Comparison of ENCODE assay signal across 15 cellular contexts in genomic region chr10:131670341-131670740, GRCh38.
DNase-seq lines count a peak whose midpoint lies in the region; ATAC-seq, FAIRE-seq and TF ChIP-seq lines count a peak whose summit lies in the region.
"Had no signal": no experiment of that assay in that cellular context is flagged by ENCODE, and none has a peak within 500 bp of the region (broad histone marks: within the 10 kb centered on the region; RNA-seq: fewer than 3 reads in every experiment).

No MANE protein-coding gene starts in this region.

- peak overlapping the region; percentile 16; the same call in 1 of the 2 replicates for H4K8ac ChIP-seq in H1 (ENCODE audit: extremely low read depth, insufficient read depth, low read length)

- H2BK12ac ChIP-seq in H1 (ENCODE audit: low read depth, low read length) = 0 out of 2 replicates have a peak overlapping the region, but pooled peaks have one; percentile 6

- H4K20me1 ChIP-seq in H1 (replicated peaks in 1 of 2; ENCODE audit: control insufficient read depth in 1 of 2, insufficient read depth in 2 of 2, low read length in 2 of 2) (no peaks in the 10 kb centered on the region), osteoblast (ENCODE audit: insufficient read depth, low read length) (no peaks in the 10 kb centered on the region)

- FAIRE-seq in H1 (lab: Jason Lieb, UNC) = no peak
- FAIRE-seq: A204.1, GM12891 had no signal

- H3K23ac ChIP-seq in H1 (ENCODE audit: insufficient read length) = no peak overlapping the region

- H3K23me2 ChIP-seq in H1 (ENCODE audit: low read depth, low read length) = peaks cover 5% of the 10 kb centered on the region; the same call in 1 of the 2 replicates

- no peak overlapping the region for H2BK5ac ChIP-seq in H1 (ENCODE audit: low read depth, low read length)

- no peak overlapping the region for H4K5ac ChIP-seq in H1 (ENCODE audit: insufficient read length, low read depth, low read length)

- H3K9me3 ChIP-seq in H1 (ENCODE audit: insufficient read depth in 2 of 2, low read depth in 1 of 2, low read length in 1 of 2) (peaks cover 0 to 6% of the 10 kb centered on the region in 2 experiments; a peak in 2 of 4 replicates), osteoblast (ENCODE audit: low read depth, low read length) (peaks cover 3% of the 10 kb centered on the region)

- H3K4me2 ChIP-seq in H1 (ENCODE audit: insufficient read depth in 1 of 2, low read depth in 2 of 2, low read length in 2 of 2) (no peak overlapping the region), osteoblast (ENCODE audit: insufficient read depth, low read length) (no peak overlapping the region)

- H2AFZ ChIP-seq in H1 (ENCODE audit: low read length) (no peak overlapping the region), osteoblast (ENCODE audit: low read length) (no peak overlapping the region)

- TF ChIP-seq POLR2A in H1 (IDR thresholded peaks at IDR 0.05; ENCODE audit: control extremely low read depth in 1 of 2, low read depth in 2 of 2, low read length in 2 of 2) = no peak

- peak; percentile 31 for DNase-seq in RPMI8226
- DNase-seq in H1 (ENCODE audit: low read depth in 1 of 2, low spot score in 2 of 2) = no peak
- DNase-seq in mesenteric fat pad (ENCODE audit: low spot score) = peak; percentile 62
- no peak for DNase-seq in osteoblast (ENCODE audit: insufficient read length, low spot score, missing footprints)
- no peak for DNase-seq in stimulated activated CD4-positive, alpha-beta T cell treated with anti-CD3 and anti-CD28 coated beads, Interleukin-12 subunit alpha, Interleukin-12 subunit beta, amount 100 ng/mL, for 4 hours
- no peak for DNase-seq in NCI-H1048 (lab: John Stamatoyannopoulos, UW)
- DNase-seq: C1 segment of cervical spinal cord; Calu3; CD4-positive, alpha-beta T cell; DMS79; GOT3 had no signal

- H3K4me1 ChIP-seq in H1 (replicated peaks in 1 of 4; ENCODE audit: control insufficient read depth in 3 of 4, insufficient read depth in 4 of 4, low read length in 3 of 4) (peaks cover 0 to 4% (median 2%) of the 10 kb centered on the region in 4 experiments; a peak in 2 of 7 replicates), osteoblast (ENCODE audit: insufficient read depth, low read length) (no peaks in the 10 kb centered on the region)

- H3K27ac ChIP-seq in H1 (ENCODE audit: low read depth, low read length) (no peak overlapping the region), osteoblast (ENCODE audit: low read depth, low read length) (no peak overlapping the region)

- no peak overlapping the region for H3K4ac ChIP-seq in H1 (replicated peaks; ENCODE audit: insufficient read length, low read depth, low read length)

- peak in 1 of 2 experiments; percentile 31; a peak in 2 of 4 replicates for TF ChIP-seq RAD21 in H1 (IDR thresholded peaks at IDR 0.05 in 1 of 2, conservative IDR thresholded peaks at IDR 0.05 in 1 of 2; ENCODE audit: low read depth in 2 of 2, low read length in 2 of 2)

- no peaks in the 10 kb centered on the region for H3K36me3 ChIP-seq in H1 (ENCODE audit: control insufficient read depth in 2 of 4, insufficient read depth in 4 of 4, low read length in 3 of 4)
- no peaks in the 10 kb centered on the region for H3K36me3 ChIP-seq in osteoblast (ENCODE audit: insufficient read depth, low read length)

- CTCF ChIA-PET in H1 (lab: Charles Lee; ENCODE audit: partially characterized antibody) = interaction anchor here (0.6 to 1.5 kb wide), 7 partner anchors 13 to 372 kb away, joined by 3 to 4 read pairs (median 4); no protein-coding TSS in a partner anchor

- no peaks in the 10 kb centered on the region for H3K27me3 ChIP-seq in H1 (replicated peaks in 1 of 4; ENCODE audit: control insufficient read depth in 3 of 4, extremely low read depth in 1 of 4, insufficient read depth in 3 of 4, low read length in 3 of 4)
- no peaks in the 10 kb centered on the region for H3K27me3 ChIP-seq in osteoblast (ENCODE audit: insufficient read depth, low read length)

- no peak overlapping the region; the same call in 1 of the 2 replicates for H3K18ac ChIP-seq in H1 (ENCODE audit: extremely low read depth, low read length)

- H3K56ac ChIP-seq in H1 (replicated peaks; ENCODE audit: insufficient read length, low read depth, low read length) = no peak overlapping the region

- no peak overlapping the region for H3K14ac ChIP-seq in H1 (ENCODE audit: insufficient read length)

- POLR2A ChIA-PET in H1 (lab: Charles Lee; ENCODE audit: partially characterized antibody) = interaction anchor here (1.3 kb wide), 1 partner anchor 19 kb away, joined by 4 read pairs; no protein-coding TSS in a partner anchor

- WGBS in H1 (ENCODE audit: extremely low coverage in 1 of 2, insufficient coverage in 1 of 2, insufficient read length in 1 of 2, insufficient replicate concordance in 2 of 2, low coverage in 1 of 2, low lambda C conversion rate in 2 of 2, missing lambda C conversion rate in 1 of 2), 2 experiments = 86% methylated on average over 5 of the region's 5 CpGs; no CpG with 5 or more reads in 1 of the 2 experiments

- H3K4me3 ChIP-seq in H1 (ENCODE audit: extremely low read depth in 1 of 4, insufficient read depth in 2 of 4, low read depth in 3 of 4, low read length in 4 of 4) = no peak overlapping the region
- H3K4me3 ChIP-seq in osteoblast (ENCODE audit: insufficient read depth, low read length) = no peak overlapping the region

- H2AK5ac ChIP-seq in H1 (ENCODE audit: low read depth, low read length) = no peak overlapping the region

- H2BK15ac ChIP-seq in H1 (ENCODE audit: low read length) = no peak overlapping the region

- TF ChIP-seq EP300 in H1 (IDR thresholded peaks at IDR 0.05; ENCODE audit: borderline replicate concordance in 1 of 2, low read depth in 2 of 2, low read length in 2 of 2) = no peak

- no peaks in the 10 kb centered on the region for H3K79me1 ChIP-seq in H1 (ENCODE audit: low read depth, low read length)

- no peak for ATAC-seq in HG03045 (IDR thresholded peaks at IDR 0.05; ENCODE audit: unreplicated experiment)
- ATAC-seq: HCT116 had no signal

- TF ChIP-seq CTCF in H1 (IDR thresholded peaks at IDR 0.05; ENCODE audit: control extremely low read depth in 1 of 3, insufficient read depth in 1 of 3, low read depth in 1 of 3, low read length in 3 of 3) (peak; percentile 14 to 22 (median 18); a peak in 3 of 4 replicates), osteoblast (IDR thresholded peaks at IDR 0.05; ENCODE audit: extremely low read depth, low read depth, low read length) (no peak)

- no peaks in the 10 kb centered on the region for H3K79me2 ChIP-seq in H1 (ENCODE audit: control insufficient read depth in 1 of 2, insufficient read depth in 2 of 2, low read length in 2 of 2)
- no peaks in the 10 kb centered on the region for H3K79me2 ChIP-seq in osteoblast (ENCODE audit: insufficient read depth, low read length)

- no peak overlapping the region for H2BK120ac ChIP-seq in H1 (replicated peaks; ENCODE audit: low read depth, low read length)

- H4K91ac ChIP-seq in H1 (replicated peaks; ENCODE audit: insufficient read length, low read length) = no peak overlapping the region

- H2BK20ac ChIP-seq in H1 (ENCODE audit: low read length) = no peak overlapping the region

- H3K9ac ChIP-seq in H1 (replicated peaks in 1 of 4; ENCODE audit: extremely low read depth in 1 of 4, low read depth in 3 of 4, low read length in 3 of 4) = no peak overlapping the region

TF ChIP-seq in H1, 55 proteins besides CTCF, POLR2A, EP300 and RAD21:
- peak; percentile 43; the same call in 1 of the 2 replicates for TF ChIP-seq MAFK (IDR thresholded peaks at IDR 0.05; ENCODE audit: low read depth, low read length)
- no peak for TF ChIP-seq CHD2 (IDR thresholded peaks at IDR 0.05; ENCODE audit: low read length)
- TF ChIP-seq SP2 (IDR thresholded peaks at IDR 0.05; ENCODE audit: low read length) = no peak
- no peak for TF ChIP-seq USF2 (IDR thresholded peaks at IDR 0.05; ENCODE audit: low read length)

Comparison
In these comparisons a context has a peak if more than half of its experiments do, and no peak if none do; other contexts are left out.
1. DNase-seq: peak in RPMI8226 (single experiment) and mesenteric fat pad (single experiment); none in H1 (0 of 2), osteoblast (single experiment), stimulated activated CD4-positive, alpha-beta T cell treated with anti-CD3 and anti-CD28 coated beads, Interleukin-12 subunit alpha, Interleukin-12 subunit beta, amount 100 ng/mL, for 4 hours (single experiment) and NCI-H1048 (single experiment).